8 cellular contexts compared by ENCODE assay signal in the genomic region with DNA sequence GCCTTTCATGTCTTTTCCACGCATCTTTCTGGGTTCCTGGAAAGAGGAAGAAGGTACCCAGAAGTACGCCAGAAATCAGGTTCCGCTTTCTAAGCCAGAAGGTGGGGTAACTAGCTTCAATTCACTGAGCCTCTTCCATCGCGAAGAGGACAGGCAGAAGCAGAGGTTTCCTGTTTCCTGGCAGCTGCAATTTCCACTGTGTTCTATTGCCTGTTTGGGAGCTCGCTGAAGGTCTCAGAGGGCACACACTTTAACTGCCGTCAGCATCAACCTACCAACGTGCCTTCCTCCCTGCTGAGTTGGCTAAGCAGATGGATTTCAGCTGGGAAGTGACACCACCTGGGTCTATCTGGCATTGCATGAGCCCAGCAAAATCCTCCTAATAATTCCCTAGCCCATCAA. TPM values are rescaled to one million over a fixed set of nuclear protein-coding genes. Genes with fewer than 3 reads are reported as not detected.
DNase-seq lines count a peak whose midpoint lies in the region; ATAC-seq and TF ChIP-seq lines count a peak whose summit lies in the region.

No MANE protein-coding gene starts in this region.

- peak in 1 of 2 donors; percentile 9 for TF ChIP-seq CTCF in mammary epithelial cell (conservative IDR thresholded peaks at IDR 0.05 in 1 of 2, IDR thresholded peaks at IDR 0.05 in 1 of 2; ENCODE audit: extremely low read depth in 1 of 2, insufficient read depth in 1 of 2, low read depth in 1 of 2, low read length in 2 of 2)
- peak; percentile 51 for TF ChIP-seq CTCF in foreskin keratinocyte (conservative IDR thresholded peaks at IDR 0.05)

- H3K9me3 ChIP-seq in mammary epithelial cell (replicated peaks; ENCODE audit: insufficient read depth, low read length) (no peaks in the 10 kb centered on the region), Karpas-422 (ENCODE audit: low read length) (no peaks in the 10 kb centered on the region), skeletal muscle tissue (ENCODE audit: control insufficient read depth in 3 of 3, low read length in 3 of 3) (no peaks in the 10 kb centered on the region)

- H3K27ac ChIP-seq in mammary epithelial cell (ENCODE audit: insufficient read depth, low read depth, low read length): no peak overlapping the region
- no peak overlapping the region for H3K27ac ChIP-seq in Karpas-422 (ENCODE audit: low read length)
- no peak overlapping the region for H3K27ac ChIP-seq in foreskin keratinocyte
- H3K27ac ChIP-seq in skeletal muscle tissue (ENCODE audit: low read depth, low read length): peak overlapping the region; percentile 31

- DNase-seq in T47D (ENCODE audit: low read depth in 1 of 2, low spot score in 1 of 2) (peak; percentile 52 to 63), mammary epithelial cell (no peak), Karpas-422 (peak; percentile 73), SIG-M5 treated with dmso at 0.1 percent for 504 hours (lab: John Stamatoyannopoulos, UW; ENCODE audit: unreplicated experiment) (peak; percentile 99), foreskin keratinocyte (no peak), inferior parietal cortex (ENCODE audit: extremely low spot score) (no peak)

- ATAC-seq in foreskin keratinocyte: peak; percentile 46
- ATAC-seq in HG03469 (IDR thresholded peaks at IDR 0.05; ENCODE audit: unreplicated experiment): no peak

- no peaks in the 10 kb centered on the region for H3K79me2 ChIP-seq in mammary epithelial cell (ENCODE audit: insufficient read depth, low read length)
- no peaks in the 10 kb centered on the region for H3K79me2 ChIP-seq in Karpas-422 (ENCODE audit: low read length)

- dilution Hi-C loops in mammary epithelial cell (cut with HindIII; ENCODE audit: low sequenced_read_pairs): no loop called here

- in situ Hi-C loops in T47D (cut with HindIII; ENCODE audit: low pct_unique_long_range_greater_than_20kb, low sequenced_read_pairs): no loop called here
- in situ Hi-C loops in mammary epithelial cell (cut with MboI; ENCODE audit: low sequenced_read_pairs in 2 of 2): no loop called here

- CTCF ChIA-PET in mammary epithelial cell (lab: Charles Lee; ENCODE audit: low non-redundant PET): no interaction called here

- H3K4me2 ChIP-seq in mammary epithelial cell (ENCODE audit: insufficient read depth, low read depth, low read length): no peak overlapping the region
- H3K4me2 ChIP-seq in Karpas-422 (ENCODE audit: low read depth, low read length, poor library complexity, severe bottlenecking): no peak overlapping the region

- H3K27me3 ChIP-seq in mammary epithelial cell (ENCODE audit: insufficient read depth, low read length) (no peaks in the 10 kb centered on the region), Karpas-422 (ENCODE audit: low read length) (no peaks in the 10 kb centered on the region), foreskin keratinocyte (no peaks in the 10 kb centered on the region), skeletal muscle tissue (ENCODE audit: control insufficient read depth in 3 of 3, insufficient read depth in 3 of 3, low read length in 3 of 3) (no peaks in the 10 kb centered on the region)

- WGBS in mammary epithelial cell (ENCODE audit: low coverage, missing lambda C conversion rate): 83% methylated on average over 8 of the region's 8 CpGs

- H3K4me1 ChIP-seq in mammary epithelial cell (ENCODE audit: insufficient read depth, low read length): no peaks in the 10 kb centered on the region
- peaks cover 18% of the 10 kb centered on the region for H3K4me1 ChIP-seq in Karpas-422 (ENCODE audit: low read length)
- no peaks in the 10 kb centered on the region for H3K4me1 ChIP-seq in foreskin keratinocyte
- peaks cover 4 to 15% (median 11%) of the 10 kb centered on the region in 3 donors for H3K4me1 ChIP-seq in skeletal muscle tissue (ENCODE audit: control insufficient read depth in 3 of 3, insufficient read depth in 3 of 3, low read length in 3 of 3)

- no peak overlapping the region for H2AFZ ChIP-seq in mammary epithelial cell (ENCODE audit: low read depth, low read length)
- no peak overlapping the region for H2AFZ ChIP-seq in Karpas-422 (ENCODE audit: low read length)

- intact Hi-C loops in mammary epithelial cell (cut with micrococcal nuclease): no loop called here

- H3K9ac ChIP-seq in mammary epithelial cell (ENCODE audit: insufficient read depth, low read length): no peak overlapping the region
- no peak overlapping the region for H3K9ac ChIP-seq in Karpas-422 (ENCODE audit: low read length)
- H3K9ac ChIP-seq in skeletal muscle tissue (ENCODE audit: low read depth in 1 of 3, low read length in 3 of 3): no peak overlapping the region

- H4K20me1 ChIP-seq in mammary epithelial cell (ENCODE audit: insufficient read depth, low read length) (no peaks in the 10 kb centered on the region), Karpas-422 (ENCODE audit: insufficient read depth, low read depth, low read length) (no peaks in the 10 kb centered on the region; the same call in 1 of the 2 replicates)

- H3K4me3 ChIP-seq in mammary epithelial cell (replicated peaks in 1 of 3; ENCODE audit: insufficient read depth in 1 of 3, low read depth in 2 of 3, low read length in 3 of 3) (no peak overlapping the region), Karpas-422 (ENCODE audit: low read length) (no peak overlapping the region), skeletal muscle tissue (ENCODE audit: low read length in 3 of 3) (no peak overlapping the region)

- H3K36me3 ChIP-seq in mammary epithelial cell (ENCODE audit: insufficient read depth, low read length) (no peaks in the 10 kb centered on the region), Karpas-422 (ENCODE audit: insufficient read depth, low read length) (no peaks in the 10 kb centered on the region), skeletal muscle tissue (ENCODE audit: control insufficient read depth in 3 of 3, insufficient read depth in 3 of 3, low read length in 3 of 3) (no peaks in the 10 kb centered on the region)

- H3K9me2 ChIP-seq in Karpas-422 (replicated peaks; ENCODE audit: insufficient read depth, low read length): no peaks in the 10 kb centered on the region

- BruUV-seq in mammary epithelial cell (replicated peaks; lab: Mats Ljungman, UMichigan): no TSS peak

RNA-seq across cellular contexts. Expression of a gene that starts 10.0 kb away (rescaled TPM):
- total RNA-seq in mammary epithelial cell: 1 to 10 TPM in 1 of 2 donors, under 1 TPM in 1; under 0.01 to 8.5 TPM
- 3.4 TPM for polyA plus RNA-seq in mammary epithelial cell
- polyA minus RNA-seq in mammary epithelial cell: not detected
- 7.0 and 13.5 TPM in 2 replicates for total RNA-seq in Karpas-422 (2014; rRNA removed; shearing (Covaris generic); ENCODE audit: low replicate concordance)
- 2.3 and 4.7 TPM in 2 replicates for total RNA-seq in foreskin keratinocyte
- 1.7 and 3.5 TPM in 2 replicates for polyA plus RNA-seq in foreskin keratinocyte
- total RNA-seq in skeletal muscle tissue: 8.9 TPM

RNA-seq across cellular contexts. Expression of a gene that starts 55.3 kb away (rescaled TPM):
- total RNA-seq in mammary epithelial cell (100 to 1,000 TPM; 162 to 186 TPM), foreskin keratinocyte (187 and 212 TPM in 2 replicates), skeletal muscle tissue (26.1 TPM)
- polyA plus RNA-seq in mammary epithelial cell (125 TPM), foreskin keratinocyte (107 and 137 TPM in 2 replicates)
- 125 TPM for polyA minus RNA-seq in mammary epithelial cell
- 93.3 and 238 TPM in 2 replicates for total RNA-seq in Karpas-422 (2014; rRNA removed; shearing (Covaris generic); ENCODE audit: low replicate concordance)

Comparison
In these comparisons a context has a peak if more than half of its experiments do, and no peak if none do; other contexts are left out.
1. DNase-seq: peak in T47D (2 of 2), Karpas-422 (single experiment) and SIG-M5 treated with dmso at 0.1 percent for 504 hours (single experiment); none in mammary epithelial cell (single experiment), foreskin keratinocyte (0 of 2) and inferior parietal cortex (single experiment).